In genomic region chr1:156747737-156748669, GRCh38 we compare ENCODE assay signal across 8 cellular contexts. TPM values are rescaled to one million over a fixed set of nuclear protein-coding genes. Genes with fewer than 3 reads are reported as not detected.
DNase-seq lines count a peak whose midpoint lies in the region; ATAC-seq and TF ChIP-seq lines count a peak whose summit lies in the region.

No MANE protein-coding gene starts in this region.

- CTCF ChIA-PET in CD8-positive, alpha-beta T cell (lab: Charles Lee): interaction anchor here (1.4 to 1.7 kb wide), 2 partner anchors 22 to 31 kb away, joined by 3 to 10 read pairs; no protein-coding TSS in a partner anchor

- no peaks in the 10 kb centered on the region for H3K9me3 Mint-ChIP-seq in CD8-positive, alpha-beta T cell
- no peaks in the 10 kb centered on the region for H3K9me3 Mint-ChIP-seq in nephron progenitor cell

- peaks cover 35% of the 10 kb centered on the region for H3K36me3 Mint-ChIP-seq in CD8-positive, alpha-beta T cell
- H3K36me3 Mint-ChIP-seq in nephron progenitor cell (ENCODE audit: low read depth): peaks cover 16% of the 10 kb centered on the region

- H3K27me3 ChIP-seq in CD8-positive, alpha-beta T cell (ENCODE audit: insufficient read depth, low read length): no peaks in the 10 kb centered on the region
- H3K27me3 ChIP-seq in dorsolateral prefrontal cortex: no peaks in the 10 kb centered on the region

- H3K36me3 ChIP-seq in CD8-positive, alpha-beta T cell (ENCODE audit: insufficient read depth, low read length): peaks cover 2% of the 10 kb centered on the region

- peak overlapping the region; percentile 92 for H3K4me3 Mint-ChIP-seq in CD8-positive, alpha-beta T cell
- peak overlapping the region; percentile 96 for H3K4me3 Mint-ChIP-seq in nephron progenitor cell

- no peak for ATAC-seq in CD8-positive, alpha-beta T cell
- no peak for ATAC-seq in HG03097 (IDR thresholded peaks at IDR 0.05; ENCODE audit: low FRiP score, unreplicated experiment)
- no peak for ATAC-seq in HG03571 (IDR thresholded peaks at IDR 0.05; ENCODE audit: unreplicated experiment)

- H3K4me1 Mint-ChIP-seq in CD8-positive, alpha-beta T cell (ENCODE audit: low read depth): peaks cover 58% of the 10 kb centered on the region
- peaks cover 65% of the 10 kb centered on the region for H3K4me1 Mint-ChIP-seq in nephron progenitor cell

- H3K9me3 ChIP-seq in CD8-positive, alpha-beta T cell (ENCODE audit: low read length): no peaks in the 10 kb centered on the region

- H3K27ac Mint-ChIP-seq in CD8-positive, alpha-beta T cell: peak overlapping the region; percentile 95
- peak overlapping the region; percentile 98 for H3K27ac Mint-ChIP-seq in nephron progenitor cell

- peak overlapping the region; percentile 19 for H3K27ac ChIP-seq in CD8-positive, alpha-beta T cell (ENCODE audit: low read depth, low read length)
- H3K27ac ChIP-seq in dorsolateral prefrontal cortex: peak overlapping the region; percentile 86 to 100 (median 98)

- DNase-seq in CD8-positive, alpha-beta T cell: peak in 1 of 7 experiments; percentile 24
- DNase-seq in NCI-H69 (lab: John Stamatoyannopoulos, UW) (peak; percentile 65), dorsolateral prefrontal cortex (no peak), nephron progenitor cell (no peak), NCI-H2029 treated with DMSO at 0.1 percent for 48 hours (lab: John Stamatoyannopoulos, UW) (no peak), CD1c-positive myeloid dendritic cell (ENCODE audit: extremely low spot score) (no peak)

- intact Hi-C loops in CD8-positive, alpha-beta T cell (cut with DNase I, micrococcal nuclease): loop anchor here in 1 of 2 experiments (10.0 kb wide), 1 partner anchor 693 kb away; the partner anchor contains the start of genes LAMTOR2 and UBQLN4
- intact Hi-C loops in dorsolateral prefrontal cortex (cut with DNase I): no loop called here

- POLR2A ChIA-PET in CD8-positive, alpha-beta T cell (lab: Charles Lee): no interaction called here

- TF ChIP-seq CTCF in CD8-positive, alpha-beta T cell (IDR thresholded peaks at IDR 0.05): no peak
- TF ChIP-seq CTCF in dorsolateral prefrontal cortex (IDR thresholded peaks at IDR 0.05 in 54 of 56, conservative IDR thresholded peaks at IDR 0.05 in 2 of 56; ENCODE audit: low read depth in 1 of 56, partially characterized antibody in 56 of 56) (peak in 1 of 56 donors; percentile 5), nephron progenitor cell (IDR thresholded peaks at IDR 0.05) (no peak)

- peak overlapping the region; percentile 18 for H3K4me3 ChIP-seq in CD8-positive, alpha-beta T cell (ENCODE audit: low read depth, low read length)
- peak overlapping the region; percentile 38 to 99 (median 94) for H3K4me3 ChIP-seq in dorsolateral prefrontal cortex

- H3K4me1 ChIP-seq in CD8-positive, alpha-beta T cell (ENCODE audit: insufficient read depth, low read length): peaks cover 59% of the 10 kb centered on the region

- no peaks in the 10 kb centered on the region for H3K27me3 Mint-ChIP-seq in CD8-positive, alpha-beta T cell (ENCODE audit: low read depth)
- H3K27me3 Mint-ChIP-seq in nephron progenitor cell (ENCODE audit: low read depth, poor library complexity): no peaks in the 10 kb centered on the region

RNA-seq across cellular contexts. Expression of gene HDGF, which starts 3.5 kb away (rescaled TPM):
- 10 to 100 TPM; 63.1 to 70.6 TPM for total RNA-seq in CD8-positive, alpha-beta T cell
- 100 to 1,000 TPM in 98 of 120 experiments, 10 to 100 TPM in 22; 83.7 to 170 (median 109) TPM for total RNA-seq in dorsolateral prefrontal cortex

RNA-seq across cellular contexts. Expression of gene MRPL24, which starts 7.1 kb away (rescaled TPM):
- 10 to 100 TPM in 1 of 2 experiments, 1 to 10 TPM in 1; 9.1 to 12.5 TPM for total RNA-seq in CD8-positive, alpha-beta T cell
- 10 to 100 TPM; 38.0 to 78.2 (median 53.2) TPM for total RNA-seq in dorsolateral prefrontal cortex

RNA-seq across cellular contexts. Expression of gene PRCC, which starts 19.3 kb away (rescaled TPM):
- 10 to 100 TPM; 55.6 to 58.4 TPM for total RNA-seq in CD8-positive, alpha-beta T cell
- total RNA-seq in dorsolateral prefrontal cortex: 10 to 100 TPM; 46.7 to 90.4 (median 66.7) TPM

RNA-seq across cellular contexts. Expression of gene ISG20L2, which starts 19.4 kb away (rescaled TPM):
- 10 to 100 TPM; 54.5 to 63.5 TPM for total RNA-seq in CD8-positive, alpha-beta T cell
- 10 to 100 TPM; 16.3 to 48.9 (median 30.2) TPM for total RNA-seq in dorsolateral prefrontal cortex

RNA-seq across cellular contexts. Expression of gene METTL25B, which starts 19.7 kb away (rescaled TPM):
- total RNA-seq in CD8-positive, alpha-beta T cell: 10 to 100 TPM in 1 of 2 experiments, 1 to 10 TPM in 1; 9.8 to 11.4 TPM
- total RNA-seq in dorsolateral prefrontal cortex: 10 to 100 TPM; 18.8 to 53.1 (median 32.3) TPM
